In the genomic region with DNA sequence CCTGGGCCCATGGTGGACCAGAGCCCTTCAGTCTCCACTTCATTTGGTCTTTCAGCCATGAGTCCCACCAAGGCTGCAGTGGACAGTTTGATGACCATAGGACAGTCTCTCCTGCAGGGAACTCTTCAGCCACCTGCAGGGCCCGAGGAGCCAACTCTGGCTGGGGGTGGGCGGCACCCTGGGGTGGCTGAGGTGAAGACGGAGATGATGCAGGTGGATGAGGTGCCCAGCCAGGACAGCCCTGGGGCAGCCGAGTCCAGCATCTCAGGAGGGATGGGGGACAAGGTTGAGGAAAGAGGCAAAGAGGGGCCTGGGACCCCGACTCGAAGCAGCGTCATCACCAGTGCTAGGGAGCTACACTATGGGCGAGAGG, we compare ENCODE assay signal across 21 cellular contexts. TPM values are rescaled to one million over a fixed set of nuclear protein-coding genes. Genes with fewer than 3 reads are reported as not detected.
A peak's percentile ranks its signal among the peaks of the same experiment; 100 is the strongest.
DNase-seq lines count a peak whose midpoint lies in the region; ATAC-seq and TF ChIP-seq lines count a peak whose summit lies in the region.
"Had no signal": no experiment of that assay in that cellular context is flagged by ENCODE, and none has a peak within 500 bp of the region (broad histone marks: within the 10 kb centered on the region; RNA-seq: fewer than 3 reads in every experiment).

No MANE protein-coding gene starts in this region.

- peaks cover 15% of the 10 kb centered on the region for H3K4me1 Mint-ChIP-seq in activated naive CD8-positive, alpha-beta T cell treated with anti-CD3 and anti-CD28 coated beads, Interleukin-2, amount 50 U/mL, for 24 hours
- H3K4me1 Mint-ChIP-seq in activated naive CD8-positive, alpha-beta T cell treated with anti-CD3 and anti-CD28 coated beads for 36 hours: peaks cover 3% of the 10 kb centered on the region
- H3K4me1 Mint-ChIP-seq in activated CD4-positive, alpha-beta memory T cell treated with anti-CD3 and anti-CD28 coated beads, Interleukin-2, amount 10 ng/mL, durations not matched to agents 7 days and 5 days: peaks cover 22% of the 10 kb centered on the region

- H3K36me3 Mint-ChIP-seq in activated naive CD8-positive, alpha-beta T cell treated with anti-CD3 and anti-CD28 coated beads, Interleukin-2, amount 50 U/mL, for 24 hours (ENCODE audit: low read depth): no peaks in the 10 kb centered on the region
- H3K36me3 Mint-ChIP-seq in activated naive CD8-positive, alpha-beta T cell treated with anti-CD3 and anti-CD28 coated beads for 36 hours: no peaks in the 10 kb centered on the region
- peaks cover 6% of the 10 kb centered on the region for H3K36me3 Mint-ChIP-seq in activated CD4-positive, alpha-beta memory T cell treated with anti-CD3 and anti-CD28 coated beads, Interleukin-2, amount 10 ng/mL, durations not matched to agents 7 days and 5 days (ENCODE audit: low read depth)

- no peak for TF ChIP-seq CTCF in epithelial cell of esophagus (IDR thresholded peaks at IDR 0.05; ENCODE audit: insufficient read depth, low read depth, low read length, missing control alignments)
- no peak for TF ChIP-seq CTCF in gastrocnemius medialis (IDR thresholded peaks at IDR 0.05 in 4 of 5, conservative IDR thresholded peaks at IDR 0.05 in 1 of 5)

- no peaks in the 10 kb centered on the region for H3K27me3 ChIP-seq in gastrocnemius medialis
- H3K27me3 ChIP-seq: transverse colon had no signal

- 96% methylated on average over 8 of the region's 8 CpGs for WGBS in urinary bladder

- H3K9me3 ChIP-seq in gastrocnemius medialis: no peaks in the 10 kb centered on the region
- H3K9me3 ChIP-seq: transverse colon had no signal

- no peak overlapping the region for H3K27ac Mint-ChIP-seq in activated naive CD8-positive, alpha-beta T cell treated with anti-CD3 and anti-CD28 coated beads, Interleukin-2, amount 50 U/mL, for 24 hours
- no peak overlapping the region for H3K27ac Mint-ChIP-seq in activated naive CD8-positive, alpha-beta T cell treated with anti-CD3 and anti-CD28 coated beads for 36 hours
- no peak overlapping the region for H3K27ac Mint-ChIP-seq in activated CD4-positive, alpha-beta memory T cell treated with anti-CD3 and anti-CD28 coated beads, Interleukin-2, amount 10 ng/mL, durations not matched to agents 7 days and 5 days
- H3K27ac Mint-ChIP-seq: activated CD4-positive, alpha-beta T cell treated with anti-CD3 and anti-CD28 coated beads, Interleukin-2, amount 10 ng/mL, durations not matched to agents 7 days and 5 days; activated naive CD4-positive, alpha-beta T cell treated with anti-CD3 and anti-CD28 coated beads, Interleukin-2, amount 10 ng/mL, durations not matched to agents 7 days and 5 days; H9; neural progenitor cell had no signal

- peak in 1 of 2 donors; percentile 45 for TF ChIP-seq POLR2A in gastrocnemius medialis (IDR thresholded peaks at IDR 0.05)

- peak overlapping the region; percentile 1 for H3K4me3 Mint-ChIP-seq in activated naive CD8-positive, alpha-beta T cell treated with anti-CD3 and anti-CD28 coated beads, Interleukin-2, amount 50 U/mL, for 24 hours
- no peak overlapping the region for H3K4me3 Mint-ChIP-seq in activated naive CD8-positive, alpha-beta T cell treated with anti-CD3 and anti-CD28 coated beads for 36 hours
- H3K4me3 Mint-ChIP-seq in activated CD4-positive, alpha-beta memory T cell treated with anti-CD3 and anti-CD28 coated beads, Interleukin-2, amount 10 ng/mL, durations not matched to agents 7 days and 5 days: no peak overlapping the region
- H3K4me3 Mint-ChIP-seq: activated CD4-positive, alpha-beta T cell treated with anti-CD3 and anti-CD28 coated beads, Interleukin-2, amount 10 ng/mL, durations not matched to agents 7 days and 5 days; activated naive CD4-positive, alpha-beta T cell treated with anti-CD3 and anti-CD28 coated beads, Interleukin-2, amount 10 ng/mL, durations not matched to agents 7 days and 5 days; H9; neural progenitor cell had no signal

- H3K27me3 Mint-ChIP-seq in activated naive CD8-positive, alpha-beta T cell treated with anti-CD3 and anti-CD28 coated beads, Interleukin-2, amount 50 U/mL, for 24 hours: peaks cover 22% of the 10 kb centered on the region
- peaks cover 22% of the 10 kb centered on the region for H3K27me3 Mint-ChIP-seq in activated naive CD8-positive, alpha-beta T cell treated with anti-CD3 and anti-CD28 coated beads for 36 hours
- H3K27me3 Mint-ChIP-seq in activated CD4-positive, alpha-beta memory T cell treated with anti-CD3 and anti-CD28 coated beads, Interleukin-2, amount 10 ng/mL, durations not matched to agents 7 days and 5 days: peaks cover 31% of the 10 kb centered on the region

- no peaks in the 10 kb centered on the region for H3K9me3 Mint-ChIP-seq in activated naive CD8-positive, alpha-beta T cell treated with anti-CD3 and anti-CD28 coated beads, Interleukin-2, amount 50 U/mL, for 24 hours
- H3K9me3 Mint-ChIP-seq in activated naive CD8-positive, alpha-beta T cell treated with anti-CD3 and anti-CD28 coated beads for 36 hours: no peaks in the 10 kb centered on the region
- no peaks in the 10 kb centered on the region for H3K9me3 Mint-ChIP-seq in activated CD4-positive, alpha-beta memory T cell treated with anti-CD3 and anti-CD28 coated beads, Interleukin-2, amount 10 ng/mL, durations not matched to agents 7 days and 5 days
- H3K9me3 Mint-ChIP-seq: activated CD4-positive, alpha-beta T cell treated with anti-CD3 and anti-CD28 coated beads, Interleukin-2, amount 10 ng/mL, durations not matched to agents 7 days and 5 days; activated naive CD4-positive, alpha-beta T cell treated with anti-CD3 and anti-CD28 coated beads, Interleukin-2, amount 10 ng/mL, durations not matched to agents 7 days and 5 days; H9; neural progenitor cell had no signal

- POLR2A ChIA-PET in activated CD4-positive, alpha-beta memory T cell treated with anti-CD3 and anti-CD28 coated beads, Interleukin-2, amount 10 ng/mL, durations not matched to agents 7 days and 5 days (lab: Charles Lee): interaction anchor here (4.3 kb wide), 1 partner anchor 9 kb away, joined by 28 read pairs; no protein-coding TSS in a partner anchor

- H3K27ac ChIP-seq in gastrocnemius medialis: peak overlapping the region; percentile 94 to 99 (median 96)
- no peak overlapping the region for H3K27ac ChIP-seq in urinary bladder (ENCODE audit: low read depth)
- H3K27ac ChIP-seq: BLaER1, neural progenitor cell had no signal

- CTCF ChIA-PET in activated CD4-positive, alpha-beta memory T cell treated with anti-CD3 and anti-CD28 coated beads, Interleukin-2, amount 10 ng/mL, durations not matched to agents 7 days and 5 days (lab: Charles Lee): interaction anchor here (1.3 kb wide), 1 partner anchor 197 kb away, joined by 3 read pairs; no protein-coding TSS in a partner anchor

- H3K4me3 ChIP-seq in epithelial cell of esophagus (ENCODE audit: low read length): peak overlapping the region; percentile 20
- peak overlapping the region; percentile 68 to 100 (median 82) for H3K4me3 ChIP-seq in gastrocnemius medialis
- H3K4me3 ChIP-seq in urinary bladder (ENCODE audit: low read depth, low read length): peak overlapping the region; percentile 1
- H3K4me3 ChIP-seq: BLaER1, neural progenitor cell had no signal

- H3K4me1 ChIP-seq in gastrocnemius medialis: peaks cover 54 to 66% of the 10 kb centered on the region in 2 donors
- peaks cover 1% of the 10 kb centered on the region for H3K4me1 ChIP-seq in urinary bladder (ENCODE audit: insufficient read depth)

- no peak for DNase-seq in activated naive CD8-positive, alpha-beta T cell treated with anti-CD3 and anti-CD28 coated beads, Interleukin-2, amount 50 U/mL, for 24 hours
- DNase-seq in activated naive CD8-positive, alpha-beta T cell treated with anti-CD3 and anti-CD28 coated beads for 36 hours: no peak
- no peak for DNase-seq in epithelial cell of esophagus (ENCODE audit: low read depth)
- no peak for DNase-seq in gastrocnemius medialis
- DNase-seq in NCI-H526 treated with DMSO at 0.1 percent for 48 hours (lab: John Stamatoyannopoulos, UW): no peak
- DNase-seq in activated CD4-positive, alpha-beta T cell treated with anti-CD3 and anti-CD28 coated beads, Interleukin-2, amount 50 U/mL, for 1 hour: no peak
- no peak for DNase-seq in activated CD4-positive, alpha-beta memory T cell treated with anti-CD3 and anti-CD28 coated beads, Interleukin-2, amount 10 ng/mL, durations not matched to agents 7 days and 5 days
- DNase-seq: activated CD4-positive, alpha-beta T cell treated with anti-CD3 and anti-CD28 coated beads, Interleukin-2, amount 10 ng/mL, durations not matched to agents 7 days and 5 days; activated naive CD4-positive, alpha-beta T cell treated with anti-CD3 and anti-CD28 coated beads, Interleukin-2, amount 10 ng/mL, durations not matched to agents 7 days and 5 days; cerebellar nuclear complex; effector CD8-positive, alpha-beta T cell; H9; KBM-7; NCI-H187; NCI-H774; OCI-M1; SHP77 treated with DMSO at 0.1 percent for 48 hours; transverse colon had no signal

- H3K36me3 ChIP-seq in gastrocnemius medialis (peaks cover 0 to 63% of the 10 kb centered on the region in 2 donors), urinary bladder (ENCODE audit: insufficient read depth) (peaks cover 10% of the 10 kb centered on the region)
- H3K36me3 ChIP-seq: BLaER1, neural progenitor cell had no signal

- no peak for ATAC-seq in activated naive CD8-positive, alpha-beta T cell treated with anti-CD3 and anti-CD28 coated beads, Interleukin-2, amount 50 U/mL, for 24 hours
- no peak for ATAC-seq in gastrocnemius medialis

- in situ Hi-C loops in gastrocnemius medialis (cut with MboI; ENCODE audit: low sequenced_read_pairs in 4 of 4): loop anchor here in 3 of 4 donors (5.0 to 10.0 kb wide), 3 partner anchors 111 to 121 kb away; no protein-coding TSS in a partner anchor

- intact Hi-C loops in gastrocnemius medialis (cut with DNase I; ENCODE audit: low total_unique reads): no loop called here

RNA-seq across cellular contexts. Expression of gene ZBTB16, which starts 4.3 kb away (rescaled TPM):
- 1 to 10 TPM; 1.7 to 2.1 TPM for total RNA-seq in activated naive CD8-positive, alpha-beta T cell treated with anti-CD3 and anti-CD28 coated beads for 36 hours
- total RNA-seq in gastrocnemius medialis (100 to 1,000 TPM; 156 to 250 (median 196) TPM), urinary bladder (10.3 TPM)
- 95.2 TPM for polyA plus RNA-seq in urinary bladder
- total RNA-seq in activated CD4-positive, alpha-beta memory T cell treated with anti-CD3 and anti-CD28 coated beads, Interleukin-2, amount 10 ng/mL, durations not matched to agents 7 days and 5 days: 10 to 100 TPM; 11.0 to 11.8 TPM
- total RNA-seq: H9 had no signal

Comparison
In these comparisons a context has a peak if more than half of its experiments do, and no peak if none do; other contexts are left out.
1. H3K4me3 ChIP-seq: peak in every context shown above with its lines; median percentile 82 in gastrocnemius medialis; 20 in epithelial cell of esophagus; 1 in urinary bladder.
2. RNA of gene ZBTB16, which starts 4.3 kb away (total RNA-seq): 156 to 250 TPM in gastrocnemius medialis; 11.0 to 11.8 TPM in activated CD4-positive, alpha-beta memory T cell treated with anti-CD3 and anti-CD28 coated beads, Interleukin-2, amount 10 ng/mL, durations not matched to agents 7 days and 5 days, 10.3 TPM in urinary bladder (single experiment) and 1.7 to 2.1 TPM in activated naive CD8-positive, alpha-beta T cell treated with anti-CD3 and anti-CD28 coated beads for 36 hours; every median in the first group is over 10 times any median in the second.